ENCODE assay signal across 10 cellular contexts in genomic region chr4:47915378-47915777, GRCh38. TPM values are rescaled to one million over a fixed set of nuclear protein-coding genes. Genes with fewer than 3 reads are reported as not detected.
DNase-seq lines count a peak whose midpoint lies in the region; ATAC-seq, FAIRE-seq and TF ChIP-seq lines count a peak whose summit lies in the region.
"Had no signal": no experiment of that assay in that cellular context is flagged by ENCODE, and none has a peak within 500 bp of the region (broad histone marks: within the 10 kb centered on the region; RNA-seq: fewer than 3 reads in every experiment).

No MANE protein-coding gene starts in this region.

- H3K36me3 ChIP-seq in GM23248 (ENCODE audit: low read depth) (peaks cover 7% of the 10 kb centered on the region; the same call in 1 of the 2 replicates), lower lobe of right lung (peaks cover 5% of the 10 kb centered on the region), esophagus squamous epithelium (peaks cover 0 to 10% (median 0%) of the 10 kb centered on the region in 3 donors)

- H3K36me3 Mint-ChIP-seq in activated CD4-positive, alpha-beta memory T cell treated with anti-CD3 and anti-CD28 coated beads, Interleukin-2, amount 10 ng/mL, durations not matched to agents 7 days and 5 days (ENCODE audit: low read depth) = peaks cover 20% of the 10 kb centered on the region

- H3K79me2 ChIP-seq in GM23248 (ENCODE audit: insufficient read depth) = peaks cover 37% of the 10 kb centered on the region

- intact Hi-C loops in lower lobe of right lung (cut with DNase I) (no loop called here), esophagus squamous epithelium (cut with DNase I) (no loop called here)

- no peaks in the 10 kb centered on the region for H3K9me2 ChIP-seq in GM23248 (ENCODE audit: insufficient read depth)

- H3K4me1 ChIP-seq in A549 (0 out of 3 replicates have a peak, but pooled peaks cover 3% of the 10 kb centered on the region), GM23248 (ENCODE audit: insufficient read depth) (peaks cover 8% of the 10 kb centered on the region; the same call in 1 of the 2 replicates), lower lobe of right lung (peaks cover 22% of the 10 kb centered on the region), esophagus squamous epithelium (peaks cover 0 to 26% (median 10%) of the 10 kb centered on the region in 3 donors)

- H3K9me3 Mint-ChIP-seq in activated CD4-positive, alpha-beta memory T cell treated with anti-CD3 and anti-CD28 coated beads, Interleukin-2, amount 10 ng/mL, durations not matched to agents 7 days and 5 days = peaks cover 11% of the 10 kb centered on the region

- no peak for FAIRE-seq in A549 (lab: Jason Lieb, UNC)
- no peak for FAIRE-seq in frontal cortex (lab: Jason Lieb, UNC)

- no peak overlapping the region for H3K9ac ChIP-seq in GM23248

- H3K9me3 ChIP-seq in A549 (no peaks in the 10 kb centered on the region), GM23248 (ENCODE audit: low read depth) (no peaks in the 10 kb centered on the region), lower lobe of right lung (no peaks in the 10 kb centered on the region), esophagus squamous epithelium (peaks cover 0 to 5% (median 0%) of the 10 kb centered on the region in 3 donors)

- TF ChIP-seq RAD21 in A549 (conservative IDR thresholded peaks at IDR 0.05 in 1 of 2, IDR thresholded peaks at IDR 0.05 in 1 of 2) = no peak

- DNase-seq in A549 (ENCODE audit: low read depth in 1 of 2, low spot score in 1 of 2) (no peak), GM23248 (no peak), lower lobe of right lung (no peak), GM10266 (ENCODE audit: extremely low spot score) (no peak), esophagus squamous epithelium (lab: John Stamatoyannopoulos, UW) (no peak), frontal cortex (ENCODE audit: low spot score in 2 of 2) (no peak)
- DNase-seq in activated CD4-positive, alpha-beta memory T cell treated with anti-CD3 and anti-CD28 coated beads, Interleukin-2, amount 10 ng/mL, durations not matched to agents 7 days and 5 days = no peak
- DNase-seq: COR-L47, NCI-H2081 had no signal

- H3K27ac Mint-ChIP-seq in activated CD4-positive, alpha-beta memory T cell treated with anti-CD3 and anti-CD28 coated beads, Interleukin-2, amount 10 ng/mL, durations not matched to agents 7 days and 5 days = no peak overlapping the region

- H2AFZ ChIP-seq in GM23248 = peak overlapping the region; percentile 85

- H3K27me3 ChIP-seq in GM23248 (replicated peaks; ENCODE audit: insufficient read depth) (no peaks in the 10 kb centered on the region), lower lobe of right lung (ENCODE audit: low read depth) (no peaks in the 10 kb centered on the region), esophagus squamous epithelium (no peaks in the 10 kb centered on the region)

- peaks cover 6% of the 10 kb centered on the region for H3K27me3 Mint-ChIP-seq in activated CD4-positive, alpha-beta memory T cell treated with anti-CD3 and anti-CD28 coated beads, Interleukin-2, amount 10 ng/mL, durations not matched to agents 7 days and 5 days

- in situ Hi-C loops in GM23248 (cut with MboI) = no loop called here

- H3K4me3 ChIP-seq in A549 = peak overlapping the region; percentile 94; the same call in 1 of the 3 replicates
- peak overlapping the region; percentile 81; the same call in 1 of the 2 replicates for H3K4me3 ChIP-seq in GM23248
- peak overlapping the region; percentile 94 for H3K4me3 ChIP-seq in lower lobe of right lung
- H3K4me3 ChIP-seq in esophagus squamous epithelium = peak overlapping the region in 1 of 4 donors; percentile 95

- POLR2A ChIA-PET in A549 (lab: Yijun Ruan, JAX) = no interaction called here
- POLR2A ChIA-PET in activated CD4-positive, alpha-beta memory T cell treated with anti-CD3 and anti-CD28 coated beads, Interleukin-2, amount 10 ng/mL, durations not matched to agents 7 days and 5 days (lab: Charles Lee) = interaction anchor here (0.9 to 1.7 kb wide), 4 partner anchors 9 to 223 kb away, joined by 3 to 11 read pairs (median 4); no protein-coding TSS in a partner anchor

- H4K20me1 ChIP-seq in GM23248 (ENCODE audit: insufficient read depth) = no peaks in the 10 kb centered on the region

- H3K4me2 ChIP-seq in A549 = peak overlapping the region; percentile 94
- peak overlapping the region; percentile 86 for H3K4me2 ChIP-seq in GM23248 (ENCODE audit: unreplicated experiment)

- ATAC-seq in A549 (no peak), lower lobe of right lung (no peak), HG02970 (IDR thresholded peaks at IDR 0.05; ENCODE audit: low FRiP score, unreplicated experiment) (no peak)

- peaks cover 32% of the 10 kb centered on the region for H3K4me1 Mint-ChIP-seq in activated CD4-positive, alpha-beta memory T cell treated with anti-CD3 and anti-CD28 coated beads, Interleukin-2, amount 10 ng/mL, durations not matched to agents 7 days and 5 days

- 61% methylated on average over 3 of the region's 3 CpGs for WGBS in A549 (ENCODE audit: missing lambda C conversion rate)
- 52 to 56% methylated on average over 3 of the region's 3 CpGs for WGBS in GM23248 (ENCODE audit: low coverage in 1 of 2, low lambda C conversion rate in 2 of 2, missing lambda C conversion rate in 2 of 2), 2 experiments
- 42 to 62% methylated on average over 3 of the region's 3 CpGs for WGBS in esophagus squamous epithelium, 2 donors

- no peaks in the 10 kb centered on the region for H3F3A ChIP-seq in GM23248 (ENCODE audit: insufficient read depth)

- H3K27ac ChIP-seq in A549 (no peak overlapping the region), GM23248 (no peak overlapping the region), lower lobe of right lung (no peak overlapping the region), esophagus squamous epithelium (no peak overlapping the region)

- no peak for TF ChIP-seq EP300 in A549 (IDR thresholded peaks at IDR 0.05)

- TF ChIP-seq CTCF in A549 (IDR thresholded peaks at IDR 0.05) = no peak
- TF ChIP-seq CTCF in lower lobe of right lung (IDR thresholded peaks at IDR 0.05) = no peak
- no peak for TF ChIP-seq CTCF in GM10266 (IDR thresholded peaks at IDR 0.05; ENCODE audit: control insufficient read depth, insufficient read depth, low read depth, missing control alignments)
- no peak for TF ChIP-seq CTCF in esophagus squamous epithelium (IDR thresholded peaks at IDR 0.05)

- no peak for TF ChIP-seq POLR2A in A549 (IDR thresholded peaks at IDR 0.05; ENCODE audit: low read length)
- no peak for TF ChIP-seq POLR2A in esophagus squamous epithelium (IDR thresholded peaks at IDR 0.05)

- H3K4me3 Mint-ChIP-seq in activated CD4-positive, alpha-beta memory T cell treated with anti-CD3 and anti-CD28 coated beads, Interleukin-2, amount 10 ng/mL, durations not matched to agents 7 days and 5 days = peak overlapping the region; percentile 82

- CTCF ChIA-PET in A549 (lab: Yijun Ruan, JAX) = interaction anchor here (1.9 kb wide), 1 partner anchor 18 kb away, joined by 6 read pairs; no protein-coding TSS in a partner anchor
- CTCF ChIA-PET in activated CD4-positive, alpha-beta memory T cell treated with anti-CD3 and anti-CD28 coated beads, Interleukin-2, amount 10 ng/mL, durations not matched to agents 7 days and 5 days (lab: Charles Lee) = interaction anchor here (1.4 kb wide), 1 partner anchor 10 kb away, joined by 3 read pairs; no protein-coding TSS in a partner anchor

TF ChIP-seq in A549, 52 proteins besides CTCF, POLR2A, EP300 and RAD21 (continues in another document):
- no peak for TF ChIP-seq TP53 (CRISPR knock-in tag; IDR thresholded peaks at IDR 0.05)
- no peak for TF ChIP-seq RCOR1 (IDR thresholded peaks at IDR 0.05; ENCODE audit: low read depth, low read length)
- TF ChIP-seq POLR2AphosphoS2 (conservative IDR thresholded peaks at IDR 0.05; ENCODE audit: low read length) = no peak
- TF ChIP-seq SMC3 (IDR thresholded peaks at IDR 0.05) = no peak
- TF ChIP-seq MAZ (IDR thresholded peaks at IDR 0.05; ENCODE audit: borderline replicate concordance, low read depth, low read length) = no peak
- no peak for TF ChIP-seq HEYL (CRISPR knock-in tag; IDR thresholded peaks at IDR 0.05)
- no peak for TF ChIP-seq NPAS2 (CRISPR knock-in tag; IDR thresholded peaks at IDR 0.05; ENCODE audit: borderline replicate concordance)
- TF ChIP-seq, protein P1, sequence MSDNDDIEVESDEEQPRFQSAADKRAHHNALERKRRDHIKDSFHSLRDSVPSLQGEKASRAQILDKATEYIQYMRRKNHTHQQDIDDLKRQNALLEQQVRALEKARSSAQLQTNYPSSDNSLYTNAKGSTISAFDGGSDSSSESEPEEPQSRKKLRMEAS (IDR thresholded peaks at IDR 0.05) = no peak
- no peak for TF ChIP-seq TFCP2L1 (CRISPR knock-in tag; IDR thresholded peaks at IDR 0.05)
- TF ChIP-seq FOSB (CRISPR knock-in tag; IDR thresholded peaks at IDR 0.05) = no peak
- TF ChIP-seq NFE2L2 (conservative IDR thresholded peaks at IDR 0.05; ENCODE audit: low read length) = no peak
- no peak for TF ChIP-seq CHD2 (IDR thresholded peaks at IDR 0.05; ENCODE audit: low read length, partially characterized antibody)
- no peak for TF ChIP-seq CBX8 (IDR thresholded peaks at IDR 0.05)
- no peak for TF ChIP-seq MYC (IDR thresholded peaks at IDR 0.05; ENCODE audit: borderline replicate concordance, low read length)
- TF ChIP-seq, protein P2, sequence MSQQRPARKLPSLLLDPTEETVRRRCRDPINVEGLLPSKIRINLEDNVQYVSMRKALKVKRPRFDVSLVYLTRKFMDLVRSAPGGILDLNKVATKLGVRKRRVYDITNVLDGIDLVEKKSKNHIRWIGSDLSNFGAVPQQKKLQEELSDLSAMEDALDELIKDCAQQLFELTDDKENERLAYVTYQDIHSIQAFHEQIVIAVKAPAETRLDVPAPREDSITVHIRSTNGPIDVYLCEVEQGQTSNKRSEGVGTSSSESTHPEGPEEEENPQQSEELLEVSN (IDR thresholded peaks at IDR 0.05; ENCODE audit: borderline replicate concordance, low read depth) = no peak
- TF ChIP-seq JUNB (IDR thresholded peaks at IDR 0.05) = no peak
- no peak for TF ChIP-seq HDAC2 (IDR thresholded peaks at IDR 0.05)

RNA-seq across cellular contexts. Expression of gene NFXL1, which starts 1.0 kb away (rescaled TPM):
- polyA plus RNA-seq in A549 (2011; rRNA removed) = 15.7 and 17.0 TPM in 2 replicates
- polyA plus RNA-seq in A549 (2012; cell fraction: cytosol; rRNA removed) = 3.5 and 4.0 TPM in 2 replicates
- polyA plus RNA-seq in A549 (2012; cell fraction: nucleus; rRNA removed) = 4.1 and 4.5 TPM in 2 replicates
- polyA plus RNA-seq in A549 (2017; fragmentation: RNase III; extraction: RNeasy Plus Mini Kit Qiagen cat#74134 plus additional on column Dnase treatment) = 7.1 to 8.4 TPM (median 7.1 TPM) in 3 replicates
- polyA minus RNA-seq in A549 (2011; rRNA and poly(A)+ RNA removed) = 19.5 and 21.8 TPM in 2 replicates
- total RNA-seq in GM23248 (2014; rRNA removed; shearing (Covaris generic)) = 3.8 and 4.6 TPM in 2 replicates
- polyA plus RNA-seq in GM23248 (2016; fragmentation: Nextera tagmentation; extraction: Ambion mirVana) = 6.3 and 7.7 TPM in 2 replicates
- total RNA-seq in activated CD4-positive, alpha-beta memory T cell treated with anti-CD3 and anti-CD28 coated beads, Interleukin-2, amount 10 ng/mL, durations not matched to agents 7 days and 5 days = 1 to 10 TPM; 9.5 to 9.8 TPM
- 13.4 TPM for total RNA-seq in lower lobe of right lung
- total RNA-seq in esophagus squamous epithelium = 10 to 100 TPM in 1 of 4 donors, 1 to 10 TPM in 3; 5.2 to 13.4 (median 7.5) TPM
- total RNA-seq in frontal cortex = 13.5 TPM
